ENCODE assay signal across 8 cellular contexts in the genomic region with DNA sequence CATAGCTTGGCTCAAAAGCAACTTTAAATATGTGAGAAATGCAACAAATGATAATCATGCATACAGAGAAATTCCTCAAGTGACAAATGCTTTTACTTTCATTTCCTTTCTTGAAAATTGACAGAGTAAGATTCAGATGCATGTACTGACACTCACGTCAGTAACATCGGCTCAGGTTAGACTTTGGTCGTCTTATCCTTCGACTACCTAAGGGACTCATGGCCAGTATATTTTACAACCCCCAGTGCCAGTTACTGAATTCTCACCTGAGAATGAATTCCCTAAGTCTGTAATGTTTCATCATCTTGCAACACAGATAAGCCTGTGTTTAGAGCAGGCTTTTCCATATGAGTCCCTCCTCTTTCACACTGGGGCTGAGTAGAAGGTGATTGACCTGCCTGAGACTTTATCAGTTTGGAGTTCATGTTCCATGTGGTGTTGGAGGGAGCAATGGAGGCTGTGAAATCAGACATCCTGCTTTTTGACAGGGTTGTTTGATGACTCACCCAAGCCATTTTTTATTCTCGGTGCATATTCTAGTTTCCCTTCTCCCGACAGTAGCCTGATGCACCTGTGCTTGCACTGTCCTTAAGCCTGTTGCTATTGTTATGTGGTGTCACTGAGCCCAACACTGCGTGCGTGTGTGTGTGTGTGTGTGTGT. TPM values are rescaled to one million over a fixed set of nuclear protein-coding genes. Genes with fewer than 3 reads are reported as not detected.
A peak's percentile ranks its signal among the peaks of the same experiment; 100 is the strongest.
DNase-seq lines count a peak whose midpoint lies in the region; ATAC-seq and TF ChIP-seq lines count a peak whose summit lies in the region.

No MANE protein-coding gene starts in this region.

- CTCF ChIA-PET in HEK293 (lab: Yijun Ruan, JAX) = interaction anchor here (0.5 to 1.2 kb wide), 2 partner anchors 12 to 443 kb away, joined by 3 to 4 read pairs; no protein-coding TSS in a partner anchor

- peaks cover 15% of the 10 kb centered on the region for H3K27me3 Mint-ChIP-seq in activated CD4-positive, alpha-beta T cell treated with anti-CD3 and anti-CD28 coated beads, Interleukin-2, amount 10 ng/mL, durations not matched to agents 24 days and 14 days
- H3K27me3 Mint-ChIP-seq in effector memory CD8-positive, alpha-beta T cell = peaks cover 25 to 32% of the 10 kb centered on the region in 2 donors
- no peaks in the 10 kb centered on the region for H3K27me3 Mint-ChIP-seq in stimulated activated naive B cell treated with anti-CD40 and anti-IgM and Interleukin-4, amounts not matched to agents 10 μg/mL and 1 μg/mL and 100 μg/mL, for 72 hours

- no peaks in the 10 kb centered on the region for H3K4me1 ChIP-seq in HEK293 (ENCODE audit: control insufficient read depth, insufficient read depth, low read length)

- peak; percentile 22 for ATAC-seq in effector memory CD8-positive, alpha-beta T cell (replicated peaks)
- ATAC-seq in stimulated activated naive B cell treated with anti-CD40 and anti-IgM and Interleukin-4, amounts not matched to agents 10 μg/mL and 1 μg/mL and 100 μg/mL, for 72 hours (replicated peaks) = peak; percentile 57 to 58

- peaks cover 23% of the 10 kb centered on the region for H3K9me3 Mint-ChIP-seq in activated CD4-positive, alpha-beta T cell treated with anti-CD3 and anti-CD28 coated beads, Interleukin-2, amount 10 ng/mL, durations not matched to agents 24 days and 14 days
- H3K9me3 Mint-ChIP-seq in effector memory CD8-positive, alpha-beta T cell = peaks cover 0 to 11% of the 10 kb centered on the region in 2 donors
- H3K9me3 Mint-ChIP-seq in stimulated activated naive B cell treated with anti-CD40 and anti-IgM and Interleukin-4, amounts not matched to agents 10 μg/mL and 1 μg/mL and 100 μg/mL, for 72 hours = peaks cover 1 to 5% of the 10 kb centered on the region in 2 donors

- peaks cover 31% of the 10 kb centered on the region for H3K4me1 Mint-ChIP-seq in activated CD4-positive, alpha-beta T cell treated with anti-CD3 and anti-CD28 coated beads, Interleukin-2, amount 10 ng/mL, durations not matched to agents 24 days and 14 days
- peaks cover 5% of the 10 kb centered on the region in 2 donors for H3K4me1 Mint-ChIP-seq in effector memory CD8-positive, alpha-beta T cell (ENCODE audit: low read depth in 2 of 2)
- peaks cover 27 to 62% of the 10 kb centered on the region in 2 donors for H3K4me1 Mint-ChIP-seq in stimulated activated naive B cell treated with anti-CD40 and anti-IgM and Interleukin-4, amounts not matched to agents 10 μg/mL and 1 μg/mL and 100 μg/mL, for 72 hours

- TF ChIP-seq CTCF in HEK293 (tag by site-specific recombination; IDR thresholded peaks at IDR 0.05) = no peak

- H3K4me3 Mint-ChIP-seq in activated CD4-positive, alpha-beta T cell treated with anti-CD3 and anti-CD28 coated beads, Interleukin-2, amount 10 ng/mL, durations not matched to agents 24 days and 14 days = peak overlapping the region; percentile 70
- peak overlapping the region; percentile 18 to 53 for H3K4me3 Mint-ChIP-seq in effector memory CD8-positive, alpha-beta T cell
- peak overlapping the region; percentile 76 to 78 for H3K4me3 Mint-ChIP-seq in stimulated activated naive B cell treated with anti-CD40 and anti-IgM and Interleukin-4, amounts not matched to agents 10 μg/mL and 1 μg/mL and 100 μg/mL, for 72 hours

- no peaks in the 10 kb centered on the region for H3K9me3 ChIP-seq in HEK293 (ENCODE audit: control insufficient read depth, insufficient read depth, low read depth, low read length)

- no peak overlapping the region for H3K4me3 ChIP-seq in HEK293 (ENCODE audit: low read depth, low read length)

- no peak overlapping the region for H3K27ac ChIP-seq in HEK293 (ENCODE audit: extremely low read depth, low read depth, low read length)

- peak; percentile 74 for DNase-seq in activated CD4-positive, alpha-beta T cell treated with anti-CD3 and anti-CD28 coated beads, Interleukin-2, amount 10 ng/mL, durations not matched to agents 24 days and 14 days
- no peak for DNase-seq in activated CD4-positive, alpha-beta T cell treated with anti-CD3 and anti-CD28 coated beads for 1 hour
- DNase-seq in NCI-H146 treated with DMSO at 0.1 percent for 48 hours (lab: John Stamatoyannopoulos, UW; ENCODE audit: unreplicated experiment) (peak; percentile 62), OCI-M2 (lab: John Stamatoyannopoulos, UW; ENCODE audit: unreplicated experiment) (no peak), RKO (ENCODE audit: low spot score) (no peak)
- DNase-seq in effector memory CD8-positive, alpha-beta T cell = no peak
- DNase-seq in stimulated activated naive B cell treated with anti-CD40 and anti-IgM and Interleukin-4, amounts not matched to agents 10 μg/mL and 1 μg/mL and 100 μg/mL, for 72 hours = peak; percentile 31

- peaks cover 5% of the 10 kb centered on the region for H3K36me3 Mint-ChIP-seq in activated CD4-positive, alpha-beta T cell treated with anti-CD3 and anti-CD28 coated beads, Interleukin-2, amount 10 ng/mL, durations not matched to agents 24 days and 14 days (ENCODE audit: low read depth)
- no peaks in the 10 kb centered on the region for H3K36me3 Mint-ChIP-seq in effector memory CD8-positive, alpha-beta T cell (ENCODE audit: insufficient read depth)
- H3K36me3 Mint-ChIP-seq in stimulated activated naive B cell treated with anti-CD40 and anti-IgM and Interleukin-4, amounts not matched to agents 10 μg/mL and 1 μg/mL and 100 μg/mL, for 72 hours = peaks cover 0 to 18% of the 10 kb centered on the region in 2 donors

- POLR2A ChIA-PET in HEK293 (lab: Yijun Ruan, JAX) = no interaction called here

- H3K36me3 ChIP-seq in HEK293 (ENCODE audit: control insufficient read depth in 2 of 2, insufficient read depth in 1 of 2, low read length in 2 of 2) = no peaks in the 10 kb centered on the region

- peak overlapping the region; percentile 46 for H3K27ac Mint-ChIP-seq in activated CD4-positive, alpha-beta T cell treated with anti-CD3 and anti-CD28 coated beads, Interleukin-2, amount 10 ng/mL, durations not matched to agents 24 days and 14 days
- H3K27ac Mint-ChIP-seq in effector memory CD8-positive, alpha-beta T cell = peak overlapping the region in 1 of 2 donors; percentile 8
- H3K27ac Mint-ChIP-seq in stimulated activated naive B cell treated with anti-CD40 and anti-IgM and Interleukin-4, amounts not matched to agents 10 μg/mL and 1 μg/mL and 100 μg/mL, for 72 hours = peak overlapping the region; percentile 91

- intact Hi-C loops in activated CD4-positive, alpha-beta T cell treated with anti-CD3 and anti-CD28 coated beads, Interleukin-2, amount 10 ng/mL, durations not matched to agents 24 days and 14 days (cut with micrococcal nuclease) = loop anchor here (1.0 to 10.0 kb wide), 3 partner anchors 8 to 1521 kb away; a partner anchor contains a TSS

TF ChIP-seq in HEK293, 187 proteins besides CTCF, POLR2A, EP300 and RAD21:
- TF ChIP-seq ZNF776 (tag by site-specific recombination; IDR thresholded peaks at IDR 0.05; ENCODE audit: borderline replicate concordance) (0 out of 2 replicates have a peak, but pooled peaks have one; percentile 46), ZNF146 (tag by site-specific recombination; IDR thresholded peaks at IDR 0.05) (no peak)

RNA-seq across cellular contexts. Expression of a gene that starts 30.5 kb away (rescaled TPM):
- 0.24 TPM in 1 of 2 replicates, not detected in the other for total RNA-seq in activated CD4-positive, alpha-beta T cell treated with anti-CD3 and anti-CD28 coated beads, Interleukin-2, amount 10 ng/mL, durations not matched to agents 24 days and 14 days

Comparison
In these comparisons a context has a peak if more than half of its experiments do, and no peak if none do; other contexts are left out.
1. DNase-seq: peak in activated CD4-positive, alpha-beta T cell treated with anti-CD3 and anti-CD28 coated beads, Interleukin-2, amount 10 ng/mL, durations not matched to agents 24 days and 14 days (single experiment), NCI-H146 treated with DMSO at 0.1 percent for 48 hours (single experiment) and stimulated activated naive B cell treated with anti-CD40 and anti-IgM and Interleukin-4, amounts not matched to agents 10 μg/mL and 1 μg/mL and 100 μg/mL, for 72 hours (single experiment); none in activated CD4-positive, alpha-beta T cell treated with anti-CD3 and anti-CD28 coated beads for 1 hour (single experiment), effector memory CD8-positive, alpha-beta T cell (0 of 3), OCI-M2 (single experiment) and RKO (single experiment).
2. Peak in every context shown above with its lines, with median percentiles within 50 percentile points of each other: H3K4me3 Mint-ChIP-seq.